Comparison of ENCODE assay signal across 24 cellular contexts in genomic region chr11:49505231-49505630, GRCh38.
DNase-seq lines count a peak whose midpoint lies in the region; ATAC-seq, FAIRE-seq and TF ChIP-seq lines count a peak whose summit lies in the region.
"Had no signal": no experiment of that assay in that cellular context is flagged by ENCODE, and none has a peak within 500 bp of the region (broad histone marks: within the 10 kb centered on the region; RNA-seq: fewer than 3 reads in every experiment).

No MANE protein-coding gene starts in this region.

- H3K27ac ChIP-seq in HUES6 (ENCODE audit: low read depth, low read length) (peak overlapping the region; percentile 73; the same call in 1 of the 2 replicates), mesendoderm (ENCODE audit: low read depth, low read length) (no peak overlapping the region), upper lobe of right lung (no peak overlapping the region)
- H3K27ac ChIP-seq: 22Rv1, BLaER1, C4-2B had no signal

- H4K8ac ChIP-seq in mesendoderm (ENCODE audit: low read depth, low read length): no peak overlapping the region

- H3K27me3 ChIP-seq in HUES6 (ENCODE audit: control insufficient read depth, insufficient read depth, low read length) (no peaks in the 10 kb centered on the region), bronchial epithelial cell (ENCODE audit: control insufficient read depth, insufficient read depth, low read length) (no peaks in the 10 kb centered on the region), mesendoderm (ENCODE audit: insufficient read depth, low read length, poor library complexity) (no peaks in the 10 kb centered on the region), upper lobe of right lung (no peaks in the 10 kb centered on the region)
- H3K27me3 ChIP-seq: BLaER1 had no signal

- DNase-seq in ELF-1 (ENCODE audit: low read depth, low spot score) (peak; percentile 2), bronchial epithelial cell (ENCODE audit: low read depth) (peak; percentile 7), mesendoderm (peak; percentile 29), upper lobe of right lung (no peak)
- DNase-seq: Caco-2; CD4-positive, CD25-positive, alpha-beta regulatory T cell; CD8-positive, alpha-beta T cell; DMS153; DND-41; GDM1; GOT3; HFFc6 had no signal

- no peak overlapping the region for H2AK5ac ChIP-seq in mesendoderm (ENCODE audit: low read length)

- no peak overlapping the region for H2BK15ac ChIP-seq in mesendoderm (replicated peaks; ENCODE audit: low read depth)

- H3K4me2 ChIP-seq in mesendoderm (ENCODE audit: low read length): no peak overlapping the region
- H3K4me2 ChIP-seq: BLaER1 had no signal

- no peak overlapping the region for H2BK120ac ChIP-seq in mesendoderm (ENCODE audit: low read depth, low read length)

- H3K9ac ChIP-seq in HUES6 (ENCODE audit: low read length) (no peak overlapping the region), mesendoderm (ENCODE audit: low read length) (no peak overlapping the region)
- H3K9ac ChIP-seq: BLaER1 had no signal

- H2BK5ac ChIP-seq in mesendoderm (ENCODE audit: low read length): no peak overlapping the region

- H3K23ac ChIP-seq in mesendoderm (ENCODE audit: low read length): no peak overlapping the region

- no peak overlapping the region for H3K4ac ChIP-seq in mesendoderm (ENCODE audit: low read depth, low read length)

- no peak overlapping the region for H3K18ac ChIP-seq in mesendoderm (ENCODE audit: low read length)

- TF ChIP-seq CTCF in bronchial epithelial cell (IDR thresholded peaks at IDR 0.05; ENCODE audit: insufficient read depth, low read length, severe bottlenecking) (no peak), upper lobe of right lung (IDR thresholded peaks at IDR 0.05) (no peak)

- TF ChIP-seq POLR2A in GM18505 (IDR thresholded peaks at IDR 0.05; ENCODE audit: borderline replicate concordance, extremely low read depth, insufficient read depth, insufficient read length): no peak

- no peaks in the 10 kb centered on the region for H3K79me1 ChIP-seq in mesendoderm (ENCODE audit: low read length)

- H3K4me3 ChIP-seq in HUES6 (ENCODE audit: low read depth, low read length) (no peak overlapping the region), bronchial epithelial cell (ENCODE audit: low read depth, low read length) (no peak overlapping the region), mesendoderm (ENCODE audit: low read length) (no peak overlapping the region), upper lobe of right lung (no peak overlapping the region)
- H3K4me3 ChIP-seq: BLaER1, GM12878, HAP-1 had no signal

- no peaks in the 10 kb centered on the region for H3K79me2 ChIP-seq in mesendoderm (ENCODE audit: control insufficient read depth, insufficient read depth, low read length)

- no peak overlapping the region for H3K56ac ChIP-seq in mesendoderm (ENCODE audit: low read length)

- intact Hi-C loops in upper lobe of right lung (cut with DNase I): no loop called here

- no peak for FAIRE-seq in bronchial epithelial cell (lab: Jason Lieb, UNC)
- FAIRE-seq: A204.1, GM12878, GM18507, H54 had no signal

- H4K5ac ChIP-seq in mesendoderm (ENCODE audit: low read length): no peak overlapping the region

- H3K4me1 ChIP-seq in HUES6 (ENCODE audit: control insufficient read depth, insufficient read depth, low read length): peaks cover 3% of the 10 kb centered on the region; the same call in 1 of the 2 replicates
- no peaks in the 10 kb centered on the region for H3K4me1 ChIP-seq in mesendoderm (ENCODE audit: control insufficient read depth, low read depth, low read length)
- H3K4me1 ChIP-seq in upper lobe of right lung: no peaks in the 10 kb centered on the region
- H3K4me1 ChIP-seq: BLaER1, Caco-2, HAP-1 had no signal

- ATAC-seq in HG03378 (IDR thresholded peaks at IDR 0.05; ENCODE audit: unreplicated experiment) (no peak), GM18505 (IDR thresholded peaks at IDR 0.05; ENCODE audit: unreplicated experiment) (no peak), HG02678 (IDR thresholded peaks at IDR 0.05; ENCODE audit: unreplicated experiment) (no peak), upper lobe of right lung (no peak)
- ATAC-seq: CD8-positive, alpha-beta T cell; GM12878 had no signal

- H3K9me3 ChIP-seq in HUES6 (ENCODE audit: control insufficient read depth, insufficient read depth, low read depth, low read length) (peaks cover 3% of the 10 kb centered on the region; the same call in 1 of the 2 replicates), upper lobe of right lung (peaks cover 4% of the 10 kb centered on the region)
- H3K9me3 ChIP-seq: BLaER1, Caco-2, HAP-1 had no signal

- H3K36me3 ChIP-seq in HUES6 (ENCODE audit: control insufficient read depth, insufficient read depth, low read length) (no peaks in the 10 kb centered on the region), bronchial epithelial cell (ENCODE audit: control insufficient read depth, insufficient read depth, low read length) (no peaks in the 10 kb centered on the region), mesendoderm (ENCODE audit: control insufficient read depth, insufficient read depth, low read length) (no peaks in the 10 kb centered on the region), upper lobe of right lung (no peaks in the 10 kb centered on the region)
- H3K36me3 ChIP-seq: BLaER1, HAP-1 had no signal
